In genomic region chr19:35995655-35995993, GRCh38 we compare ENCODE assay signal across 8 cellular contexts. TPM values are rescaled to one million over a fixed set of nuclear protein-coding genes. Genes with fewer than 3 reads are reported as not detected.
DNase-seq lines count a peak whose midpoint lies in the region; ATAC-seq and TF ChIP-seq lines count a peak whose summit lies in the region.

No MANE protein-coding gene starts in this region.

- in situ Hi-C loops in ACHN (cut with HindIII; ENCODE audit: low pct_ligation_motif_present, low pct_unique_long_range_greater_than_20kb, low sequenced_read_pairs) = no loop called here

- no peaks in the 10 kb centered on the region for H3K9me3 Mint-ChIP-seq in CD4-positive, CD25-positive, alpha-beta regulatory T cell
- H3K9me3 Mint-ChIP-seq in dendritic cell treated with granulocyte-macrophage colony-stimulating factor and Interleukin-4, amounts not matched to agents 40 ng/mL and 50 ng/mL, for 4 days = peaks cover 3% of the 10 kb centered on the region

- peaks cover 5% of the 10 kb centered on the region for H3K36me3 ChIP-seq in CD4-positive, CD25-positive, alpha-beta regulatory T cell (ENCODE audit: control insufficient read depth, insufficient read depth, low read length)

- H3K36me3 Mint-ChIP-seq in CD4-positive, CD25-positive, alpha-beta regulatory T cell = peaks cover 6% of the 10 kb centered on the region
- peaks cover 40% of the 10 kb centered on the region for H3K36me3 Mint-ChIP-seq in dendritic cell treated with granulocyte-macrophage colony-stimulating factor and Interleukin-4, amounts not matched to agents 40 ng/mL and 50 ng/mL, for 4 days (ENCODE audit: low read depth)

- peak overlapping the region; percentile 87 to 92 (median 91) for H3K4me3 Mint-ChIP-seq in CD4-positive, CD25-positive, alpha-beta regulatory T cell
- H3K4me3 Mint-ChIP-seq in dendritic cell treated with granulocyte-macrophage colony-stimulating factor and Interleukin-4, amounts not matched to agents 40 ng/mL and 50 ng/mL, for 4 days = peak overlapping the region; percentile 84

- H3K4me1 ChIP-seq in CD4-positive, CD25-positive, alpha-beta regulatory T cell (ENCODE audit: control insufficient read depth, insufficient read depth, low read length, poor library complexity, severe bottlenecking) = peaks cover 23% of the 10 kb centered on the region

- H3K27me3 Mint-ChIP-seq in CD4-positive, CD25-positive, alpha-beta regulatory T cell = no peaks in the 10 kb centered on the region
- H3K27me3 Mint-ChIP-seq in dendritic cell treated with granulocyte-macrophage colony-stimulating factor and Interleukin-4, amounts not matched to agents 40 ng/mL and 50 ng/mL, for 4 days = no peaks in the 10 kb centered on the region

- intact Hi-C loops in dendritic cell treated with granulocyte-macrophage colony-stimulating factor and Interleukin-4, amounts not matched to agents 40 ng/mL and 50 ng/mL, for 4 days (cut with micrococcal nuclease) = loop anchor here (5.0 kb wide), 1 partner anchor 57 kb away; the partner anchor contains the start of genes THAP8 and WDR62

- DNase-seq in CD4-positive, CD25-positive, alpha-beta regulatory T cell = peak in 1 of 3 donors; percentile 67
- DNase-seq in lung microvascular endothelial cell (ENCODE audit: low read depth in 2 of 2) (peak; percentile 26 to 30), ACHN (no peak)

- peak; percentile 7 to 11 for ATAC-seq in CD4-positive, CD25-positive, alpha-beta regulatory T cell (ENCODE audit: low read depth in 2 of 2)
- ATAC-seq in GM19023 (IDR thresholded peaks at IDR 0.05; ENCODE audit: unreplicated experiment) = peak; percentile 40
- ATAC-seq in HG03342 (IDR thresholded peaks at IDR 0.05; ENCODE audit: unreplicated experiment) = peak; percentile 22
- ATAC-seq in SK-N-SH treated with all-trans-retinoic acid at 6 μM for 48 hours = peak; percentile 68

- no peaks in the 10 kb centered on the region for H3K9me3 ChIP-seq in CD4-positive, CD25-positive, alpha-beta regulatory T cell (ENCODE audit: control insufficient read depth in 2 of 2, low read length in 2 of 2)

- peak overlapping the region; percentile 80 for H3K4me3 ChIP-seq in CD4-positive, CD25-positive, alpha-beta regulatory T cell (ENCODE audit: low read depth, low read length)

- no peaks in the 10 kb centered on the region for H3K27me3 ChIP-seq in CD4-positive, CD25-positive, alpha-beta regulatory T cell (ENCODE audit: control insufficient read depth, insufficient read depth, low read length)

- peak overlapping the region; percentile 75 for H3K27ac ChIP-seq in CD4-positive, CD25-positive, alpha-beta regulatory T cell (ENCODE audit: insufficient read depth, low read length, poor library complexity, severe bottlenecking)
- H3K27ac ChIP-seq in temporal lobe (ENCODE audit: low read depth, low read length) = peak overlapping the region; percentile 37

- H3K4me1 Mint-ChIP-seq in CD4-positive, CD25-positive, alpha-beta regulatory T cell = peaks cover 4 to 43% (median 28%) of the 10 kb centered on the region in 4 donors
- H3K4me1 Mint-ChIP-seq in dendritic cell treated with granulocyte-macrophage colony-stimulating factor and Interleukin-4, amounts not matched to agents 40 ng/mL and 50 ng/mL, for 4 days (ENCODE audit: low read depth) = peaks cover 49% of the 10 kb centered on the region

- peak overlapping the region; percentile 87 to 94 (median 91) for H3K27ac Mint-ChIP-seq in CD4-positive, CD25-positive, alpha-beta regulatory T cell
- H3K27ac Mint-ChIP-seq in dendritic cell treated with granulocyte-macrophage colony-stimulating factor and Interleukin-4, amounts not matched to agents 40 ng/mL and 50 ng/mL, for 4 days = peak overlapping the region; percentile 86

TF ChIP-seq in SK-N-SH treated with all-trans-retinoic acid at 6 μM for 48 hours, 23 proteins besides CTCF, POLR2A, EP300 and RAD21:
- TF ChIP-seq BACH2 (CRISPR knock-in tag; IDR thresholded peaks at IDR 0.05; ENCODE audit: borderline replicate concordance) (no peak), ZFP30 (CRISPR knock-in tag; IDR thresholded peaks at IDR 0.05) (no peak), ZNF8 (CRISPR knock-in tag; IDR thresholded peaks at IDR 0.05) (no peak), TSHZ2 (CRISPR knock-in tag; IDR thresholded peaks at IDR 0.05) (no peak)

RNA-seq across cellular contexts. Expression of gene SDHAF1, which starts 0.6 kb away (rescaled TPM):
- 11.8 TPM for total RNA-seq in CD4-positive, CD25-positive, alpha-beta regulatory T cell
- 10 to 100 TPM; 44.0 to 71.2 (median 67.4) TPM for polyA plus RNA-seq in CD4-positive, CD25-positive, alpha-beta regulatory T cell
- total RNA-seq in lung microvascular endothelial cell = 8.7 and 10.7 TPM in 2 replicates
- total RNA-seq in temporal lobe = 9.8 TPM

RNA-seq across cellular contexts. Expression of gene SYNE4, which starts 13.0 kb away (rescaled TPM):
- total RNA-seq in CD4-positive, CD25-positive, alpha-beta regulatory T cell = 1.5 TPM
- under 1 TPM in 1 of 4 donors, not detected in 3; 0.40 TPM for polyA plus RNA-seq in CD4-positive, CD25-positive, alpha-beta regulatory T cell
- under 0.01 TPM in 1 of 2 replicates, not detected in the other for total RNA-seq in lung microvascular endothelial cell
- total RNA-seq in temporal lobe = under 0.01 TPM

RNA-seq across cellular contexts. Expression of gene ALKBH6, which starts 18.4 kb away (rescaled TPM):
- total RNA-seq in CD4-positive, CD25-positive, alpha-beta regulatory T cell = 35.8 TPM
- polyA plus RNA-seq in CD4-positive, CD25-positive, alpha-beta regulatory T cell = 10 to 100 TPM; 18.3 to 32.7 (median 24.8) TPM
- total RNA-seq in lung microvascular endothelial cell (7.3 and 7.8 TPM in 2 replicates), temporal lobe (7.4 TPM)

RNA-seq across cellular contexts. Expression of gene CLIP3, which starts 37.0 kb away (rescaled TPM):
- total RNA-seq in CD4-positive, CD25-positive, alpha-beta regulatory T cell = 1.4 TPM
- 1 to 10 TPM in 1 of 4 donors, under 1 TPM in 3; 0.38 to 1.3 (median 0.61) TPM for polyA plus RNA-seq in CD4-positive, CD25-positive, alpha-beta regulatory T cell
- 2.6 and 2.8 TPM in 2 replicates for total RNA-seq in lung microvascular endothelial cell
- 49.4 TPM for total RNA-seq in temporal lobe

RNA-seq across cellular contexts. Expression of gene THAP8, which starts 58.5 kb away (rescaled TPM):
- 2.9 TPM for total RNA-seq in CD4-positive, CD25-positive, alpha-beta regulatory T cell
- polyA plus RNA-seq in CD4-positive, CD25-positive, alpha-beta regulatory T cell = 1 to 10 TPM; 3.5 to 8.2 (median 6.7) TPM
- total RNA-seq in lung microvascular endothelial cell = 0.87 and 1.8 TPM in 2 replicates
- 2.2 TPM for total RNA-seq in temporal lobe

Comparison
In these comparisons a context has a peak if more than half of its experiments do, and no peak if none do; other contexts are left out.
1. ATAC-seq: peak in every context shown above with its lines; median percentile 68 in SK-N-SH treated with all-trans-retinoic acid at 6 μM for 48 hours; 40 in GM19023; 22 in HG03342; 9 in CD4-positive, CD25-positive, alpha-beta regulatory T cell.